Comparison of ENCODE assay signal across 23 cellular contexts in genomic region chr17:52106070-52106469, GRCh38. TPM values are rescaled to one million over a fixed set of nuclear protein-coding genes. Genes with fewer than 3 reads are reported as not detected.
"Had no signal": no experiment of that assay in that cellular context is flagged by ENCODE, and none has a peak within 500 bp of the region (broad histone marks: within the 10 kb centered on the region; RNA-seq: fewer than 3 reads in every experiment).

No MANE protein-coding gene starts in this region.

- H3K4me1 ChIP-seq: gastrocnemius medialis, psoas muscle, suprapubic skin, tibial artery had no signal

- H3K9ac ChIP-seq: parathyroid adenoma had no signal

- H3K4me1 Mint-ChIP-seq: activated CD4-positive, alpha-beta T cell treated with anti-CD3 and anti-CD28 coated beads, Interleukin-2, amount 10 ng/mL, durations not matched to agents 24 days and 14 days; activated CD8-positive, alpha-beta memory T cell treated with anti-CD3 and anti-CD28 coated beads, Interleukin-2, amount 10 ng/mL, durations not matched to agents 7 days and 5 days; stimulated activated naive CD8-positive, alpha-beta T cell treated with anti-CD3 and anti-CD28 coated beads, Interleukin-15, amount 100 ng/mL, for 72 hours had no signal

- H3K36me3 ChIP-seq: brain microvascular endothelial cell, esophagus muscularis mucosa, gastrocnemius medialis, suprapubic skin, tibial artery, upper lobe of right lung had no signal

- H3K9me3 Mint-ChIP-seq: activated CD4-positive, alpha-beta T cell treated with anti-CD3 and anti-CD28 coated beads, Interleukin-2, amount 10 ng/mL, durations not matched to agents 24 days and 14 days; activated naive CD4-positive, alpha-beta T cell treated with anti-CD3 and anti-CD28 coated beads, Interleukin-2, amount 50 U/mL, for 72 hours; dendritic cell treated with granulocyte-macrophage colony-stimulating factor and Interleukin-4, amounts not matched to agents 40 ng/mL and 50 ng/mL, for 4 days; nephron progenitor cell; stimulated activated naive CD8-positive, alpha-beta T cell treated with anti-CD3 and anti-CD28 coated beads, Interleukin-15, amount 100 ng/mL, for 72 hours had no signal

- H3K27ac Mint-ChIP-seq: activated CD4-positive, alpha-beta T cell treated with anti-CD3 and anti-CD28 coated beads, Interleukin-2, amount 10 ng/mL, durations not matched to agents 24 days and 14 days; activated CD8-positive, alpha-beta memory T cell treated with anti-CD3 and anti-CD28 coated beads, Interleukin-2, amount 10 ng/mL, durations not matched to agents 7 days and 5 days; activated CD8-positive, alpha-beta T cell treated with anti-CD3 and anti-CD28 coated beads, Interleukin-2, amount 10 ng/mL, durations not matched to agents 7 days and 5 days; activated naive CD4-positive, alpha-beta T cell treated with anti-CD3 and anti-CD28 coated beads, Interleukin-2, amount 50 U/mL, for 72 hours; dendritic cell treated with granulocyte-macrophage colony-stimulating factor and Interleukin-4, amounts not matched to agents 40 ng/mL and 50 ng/mL, for 4 days; nephron progenitor cell; stimulated activated naive CD8-positive, alpha-beta T cell treated with anti-CD3 and anti-CD28 coated beads, Interleukin-15, amount 100 ng/mL, for 72 hours; T-helper 17 cell had no signal

- DNase-seq: activated naive CD4-positive, alpha-beta T cell; aorta; gastrocnemius medialis; T1000; upper lobe of right lung had no signal

- H3K4me3 Mint-ChIP-seq: activated CD4-positive, alpha-beta T cell treated with anti-CD3 and anti-CD28 coated beads, Interleukin-2, amount 10 ng/mL, durations not matched to agents 24 days and 14 days; activated CD8-positive, alpha-beta memory T cell treated with anti-CD3 and anti-CD28 coated beads, Interleukin-2, amount 10 ng/mL, durations not matched to agents 7 days and 5 days; activated CD8-positive, alpha-beta T cell treated with anti-CD3 and anti-CD28 coated beads, Interleukin-2, amount 10 ng/mL, durations not matched to agents 7 days and 5 days; dendritic cell treated with granulocyte-macrophage colony-stimulating factor and Interleukin-4, amounts not matched to agents 40 ng/mL and 50 ng/mL, for 4 days; nephron progenitor cell; stimulated activated naive CD8-positive, alpha-beta T cell treated with anti-CD3 and anti-CD28 coated beads, Interleukin-15, amount 100 ng/mL, for 72 hours; T-helper 17 cell had no signal

- H3K27me3 Mint-ChIP-seq: activated CD4-positive, alpha-beta T cell treated with anti-CD3 and anti-CD28 coated beads, Interleukin-2, amount 10 ng/mL, durations not matched to agents 24 days and 14 days; activated CD8-positive, alpha-beta memory T cell treated with anti-CD3 and anti-CD28 coated beads, Interleukin-2, amount 10 ng/mL, durations not matched to agents 7 days and 5 days; dendritic cell treated with granulocyte-macrophage colony-stimulating factor and Interleukin-4, amounts not matched to agents 40 ng/mL and 50 ng/mL, for 4 days had no signal

- H3K4me3 ChIP-seq: esophagus muscularis mucosa, gastrocnemius medialis, psoas muscle, suprapubic skin, tibial artery, upper lobe of right lung had no signal

- H3K27ac ChIP-seq: brain microvascular endothelial cell, esophagus muscularis mucosa, gastrocnemius medialis, parathyroid adenoma, psoas muscle, suprapubic skin, tibial artery, upper lobe of right lung had no signal

- ATAC-seq: activated CD8-positive, alpha-beta memory T cell treated with anti-CD3 and anti-CD28 coated beads, Interleukin-2, amount 10 ng/mL, durations not matched to agents 7 days and 5 days; activated CD8-positive, alpha-beta T cell treated with anti-CD3 and anti-CD28 coated beads, Interleukin-2, amount 10 ng/mL, durations not matched to agents 7 days and 5 days; activated naive CD4-positive, alpha-beta T cell treated with anti-CD3 and anti-CD28 coated beads, Interleukin-2, amount 50 U/mL, for 72 hours; gastrocnemius medialis; psoas muscle; right cardiac atrium; stimulated activated naive CD8-positive, alpha-beta T cell treated with anti-CD3 and anti-CD28 coated beads, Interleukin-15, amount 100 ng/mL, for 72 hours; T-helper 17 cell had no signal

- H3K27me3 ChIP-seq: brain microvascular endothelial cell, esophagus muscularis mucosa, gastrocnemius medialis, suprapubic skin, tibial artery had no signal

- H3K9me3 ChIP-seq: esophagus muscularis mucosa, gastrocnemius medialis, psoas muscle, suprapubic skin, tibial artery, upper lobe of right lung had no signal

- H3K36me3 Mint-ChIP-seq: activated CD8-positive, alpha-beta memory T cell treated with anti-CD3 and anti-CD28 coated beads, Interleukin-2, amount 10 ng/mL, durations not matched to agents 7 days and 5 days; activated naive CD4-positive, alpha-beta T cell treated with anti-CD3 and anti-CD28 coated beads, Interleukin-2, amount 50 U/mL, for 72 hours had no signal

RNA-seq across cellular contexts. Expression of gene CA10, which starts 52.4 kb away (rescaled TPM):
- total RNA-seq: activated CD4-positive, alpha-beta T cell treated with anti-CD3 and anti-CD28 coated beads, Interleukin-2, amount 10 ng/mL, durations not matched to agents 24 days and 14 days; activated CD8-positive, alpha-beta T cell treated with anti-CD3 and anti-CD28 coated beads, Interleukin-2, amount 10 ng/mL, durations not matched to agents 7 days and 5 days; activated naive CD4-positive, alpha-beta T cell treated with anti-CD3 and anti-CD28 coated beads, Interleukin-2, amount 50 U/mL, for 72 hours; aorta; cardiac septum; esophagus muscularis mucosa; gastrocnemius medialis; left cardiac atrium; psoas muscle; right cardiac atrium; suprapubic skin; upper lobe of right lung had no signal
- polyA plus RNA-seq: aorta, liver had no signal
